8 cellular contexts compared by ENCODE assay signal in the genomic region with DNA sequence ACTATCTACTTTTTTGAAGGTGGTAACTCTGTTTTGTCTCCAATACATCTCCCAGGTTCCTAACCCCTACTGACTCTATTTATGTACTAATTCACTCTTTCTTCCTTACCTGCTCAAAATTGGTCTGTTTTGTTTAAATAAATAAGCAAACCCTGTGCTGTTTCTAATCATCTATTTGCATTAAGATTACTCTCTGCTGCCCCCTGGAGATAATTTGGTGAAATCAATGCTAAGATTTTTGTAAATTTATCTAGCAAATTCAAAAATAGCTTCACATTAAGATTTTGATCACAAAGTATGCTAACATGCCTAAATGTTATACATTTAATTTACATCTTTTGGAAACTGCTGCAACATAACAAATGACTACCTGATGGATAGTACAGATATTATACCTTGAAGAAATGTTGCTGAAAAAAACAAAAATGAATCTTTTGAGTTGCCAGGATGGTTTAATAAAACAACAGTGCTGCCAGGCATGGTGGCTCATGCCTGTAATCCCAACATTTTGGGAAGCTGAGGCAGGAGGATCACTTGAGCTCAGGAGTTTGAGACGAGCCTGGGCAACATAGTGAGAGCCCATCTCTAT. TPM values are rescaled to one million over a fixed set of nuclear protein-coding genes. Genes with fewer than 3 reads are reported as not detected.
DNase-seq lines count a peak whose midpoint lies in the region; ATAC-seq and TF ChIP-seq lines count a peak whose summit lies in the region.

No MANE protein-coding gene starts in this region.

- H3K27ac Mint-ChIP-seq in nephron progenitor cell: no peak overlapping the region

- H3K27me3 Mint-ChIP-seq in nephron progenitor cell (ENCODE audit: low read depth, poor library complexity): peaks cover 28% of the 10 kb centered on the region

- CTCF ChIA-PET in AG04449 (lab: Yijun Ruan, JAX): interaction anchor here (0.7 to 4.0 kb wide), 39 partner anchors 9 to 680 kb away, joined by 3 to 76 read pairs (median 5); partner anchors contain the start of genes CCDC80 and GTPBP8

- no peaks in the 10 kb centered on the region for H3K36me3 Mint-ChIP-seq in nephron progenitor cell (ENCODE audit: low read depth)

- H3K4me1 Mint-ChIP-seq in nephron progenitor cell: no peaks in the 10 kb centered on the region

- ATAC-seq in GM19324 (IDR thresholded peaks at IDR 0.05; ENCODE audit: low FRiP score, unreplicated experiment) (no peak), HG03442 (IDR thresholded peaks at IDR 0.05; ENCODE audit: unreplicated experiment) (no peak)

- DNase-seq in AG04449 (ENCODE audit: low read depth, low spot score): peak; percentile 5
- DNase-seq in GM12865 (ENCODE audit: low read depth): peak; percentile 51
- peak; percentile 35 for DNase-seq in NCI-H748 (lab: John Stamatoyannopoulos, UW; ENCODE audit: unreplicated experiment)
- DNase-seq in dorsolateral prefrontal cortex: no peak
- DNase-seq in nephron progenitor cell: peak; percentile 9
- DNase-seq in activated CD4-positive, CD25-positive, alpha-beta regulatory T cell (lab: John Stamatoyannopoulos, UW): no peak

- H3K9me3 Mint-ChIP-seq in nephron progenitor cell: no peaks in the 10 kb centered on the region

- no peak overlapping the region for H3K4me3 ChIP-seq in AG04449 (ENCODE audit: low read depth, low read length)
- H3K4me3 ChIP-seq in GM12865 (ENCODE audit: low read depth, low read length): no peak overlapping the region
- no peak overlapping the region for H3K4me3 ChIP-seq in dorsolateral prefrontal cortex

- POLR2A ChIA-PET in AG04449 (lab: Yijun Ruan, JAX): no interaction called here

- intact Hi-C loops in dorsolateral prefrontal cortex (cut with DNase I): loop anchor here (5.0 kb wide), 1 partner anchor 337 kb away; the partner anchor contains the start of gene CCDC80 (in 2 of the 2)

- TF ChIP-seq CTCF in AG04449 (IDR thresholded peaks at IDR 0.05; ENCODE audit: insufficient read depth, low read length, missing control alignments) (peak; percentile 30), GM12865 (IDR thresholded peaks at IDR 0.05; ENCODE audit: insufficient read depth, low read depth, low read length, missing control alignments) (peak; percentile 38), dorsolateral prefrontal cortex (IDR thresholded peaks at IDR 0.05 in 54 of 56, conservative IDR thresholded peaks at IDR 0.05 in 2 of 56; ENCODE audit: low read depth in 1 of 56, partially characterized antibody in 56 of 56) (peak; percentile 58 to 94 (median 77)), nephron progenitor cell (IDR thresholded peaks at IDR 0.05) (peak; percentile 75)

- H3K4me3 Mint-ChIP-seq in nephron progenitor cell: no peak overlapping the region

- no peaks in the 10 kb centered on the region for H3K27me3 ChIP-seq in dorsolateral prefrontal cortex

- H3K27ac ChIP-seq in dorsolateral prefrontal cortex: no peak overlapping the region

RNA-seq across cellular contexts. Expression of gene CD200R1, which starts 4.4 kb away (rescaled TPM):
- 1 to 10 TPM in 39 of 120 experiments, under 1 TPM in 78, not detected in 3; 0.19 to 2.6 (median 0.77) TPM for total RNA-seq in dorsolateral prefrontal cortex

RNA-seq across cellular contexts. Expression of gene GTPBP8, which starts 11.4 kb away (rescaled TPM):
- total RNA-seq in dorsolateral prefrontal cortex: 10 to 100 TPM in 118 of 120 experiments, 1 to 10 TPM in 2; 8.1 to 21.0 (median 13.9) TPM

Comparison
In these comparisons a context has a peak if more than half of its experiments do, and no peak if none do; other contexts are left out.
1. DNase-seq: peak in AG04449 (single experiment), GM12865 (single experiment), NCI-H748 (single experiment) and nephron progenitor cell (single experiment); none in dorsolateral prefrontal cortex (0 of 10) and activated CD4-positive, CD25-positive, alpha-beta regulatory T cell (0 of 4).
2. Peak in every context shown above with its lines, with median percentiles within 50 percentile points of each other: CTCF ChIP-seq.